19 cellular contexts compared by ENCODE assay signal in genomic region chr5:78730300-78731094, GRCh38.
"Had no signal": no experiment of that assay in that cellular context is flagged by ENCODE, and none has a peak within 500 bp of the region (broad histone marks: within the 10 kb centered on the region; RNA-seq: fewer than 3 reads in every experiment).

No MANE protein-coding gene starts in this region.

- H3K4me1 ChIP-seq: foreskin keratinocyte, left lung, psoas muscle, stomach had no signal

- H3K27ac ChIP-seq: brain microvascular endothelial cell, foreskin keratinocyte, left lung, psoas muscle, stomach had no signal

- H3K27me3 ChIP-seq: brain microvascular endothelial cell, dorsolateral prefrontal cortex, foreskin keratinocyte, left lung, stomach had no signal

- H3K36me3 Mint-ChIP-seq: type B pancreatic cell had no signal

- H3K4me3 Mint-ChIP-seq: activated T-cell treated with anti-CD3 and anti-CD28 coated beads, Interleukin-2, amount 50 U/mL, for 72 hours; type B pancreatic cell had no signal

- FAIRE-seq: colon, kidney had no signal

- H3K4me3 ChIP-seq: dorsolateral prefrontal cortex, left lung, psoas muscle, stomach had no signal

- H3K36me3 ChIP-seq: brain microvascular endothelial cell, left lung, stomach had no signal

- H3K27me3 Mint-ChIP-seq: type B pancreatic cell had no signal

- ATAC-seq: activated CD4-positive, CD25-positive, alpha-beta regulatory T cell treated with anti-CD3 and anti-CD28 coated beads, Interleukin-2, amount 50 U/mL, for 24 hours; activated T-cell treated with anti-CD3 and anti-CD28 coated beads, Interleukin-2, amount 50 U/mL, for 72 hours; foreskin keratinocyte; left lung; psoas muscle; right cardiac atrium had no signal

- H3K27ac Mint-ChIP-seq: activated T-cell treated with anti-CD3 and anti-CD28 coated beads, Interleukin-2, amount 50 U/mL, for 72 hours; type B pancreatic cell had no signal

- DNase-seq: activated CD4-positive, alpha-beta T cell treated with anti-CD3 and anti-CD28 coated beads, Interleukin-2, amount 50 U/mL, for 1 hour; activated CD8-positive, alpha-beta memory T cell treated with anti-CD3 and anti-CD28 coated beads for 24 hours; activated effector memory CD4-positive, alpha-beta T cell treated with anti-CD3 and anti-CD28 coated beads, Interleukin-2, amount 50 U/mL, for 16 hours; activated naive CD4-positive, alpha-beta T cell treated with anti-CD3 and anti-CD28 coated beads, Interleukin-2, amount 50 U/mL, for 16 hours; activated T-cell treated with anti-CD3 and anti-CD28 coated beads, Interleukin-2, amount 50 U/mL, for 72 hours; aorta; brain microvascular endothelial cell; central memory CD4-positive, alpha-beta T cell; dorsolateral prefrontal cortex; foreskin keratinocyte; kidney; psoas muscle; right cardiac atrium; stomach; T1000 had no signal

- H3K9me3 ChIP-seq: stomach had no signal
